ENCODE assay signal across 10 cellular contexts in the genomic region with DNA sequence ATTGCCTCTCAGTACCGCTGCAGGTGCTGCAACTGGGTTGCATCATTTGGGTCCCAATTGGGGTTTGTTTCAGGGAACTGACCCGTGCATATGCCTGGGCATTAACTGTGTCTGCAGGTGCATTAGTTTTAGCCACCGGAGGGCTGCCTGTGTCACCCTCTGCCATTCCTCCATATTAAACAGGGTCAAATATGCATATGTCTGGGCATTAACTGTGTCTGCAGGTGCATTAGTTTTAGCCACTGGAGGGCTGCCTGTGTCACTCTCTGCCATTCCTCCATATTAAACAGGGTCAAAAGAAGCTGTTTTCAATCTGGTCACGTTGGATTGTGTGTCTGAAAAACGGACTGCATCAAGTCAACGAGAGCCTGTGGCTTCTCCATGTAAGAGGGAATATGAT.
DNase-seq lines count a peak whose midpoint lies in the region; ATAC-seq and TF ChIP-seq lines count a peak whose summit lies in the region.
"Had no signal": no experiment of that assay in that cellular context is flagged by ENCODE, and none has a peak within 500 bp of the region (broad histone marks: within the 10 kb centered on the region; RNA-seq: fewer than 3 reads in every experiment).

No MANE protein-coding gene starts in this region.

- POLR2A ChIA-PET in activated CD8-positive, alpha-beta T cell treated with anti-CD3 and anti-CD28 coated beads for 36 hours (lab: Charles Lee): interaction anchor here (2.2 kb wide), 1 partner anchor 12 kb away, joined by 8 read pairs; no protein-coding TSS in a partner anchor

- peaks cover 35% of the 10 kb centered on the region for H3K4me1 Mint-ChIP-seq in activated CD8-positive, alpha-beta T cell treated with anti-CD3 and anti-CD28 coated beads for 36 hours (ENCODE audit: low read depth)
- H3K4me1 Mint-ChIP-seq: H9 had no signal

- CTCF ChIA-PET in activated CD8-positive, alpha-beta T cell treated with anti-CD3 and anti-CD28 coated beads for 36 hours (lab: Charles Lee): interaction anchor here (0.9 to 17.0 kb wide), 6 partner anchors 12 to 43 kb away, joined by 3 to 298 read pairs (median 7); no protein-coding TSS in a partner anchor

- peaks cover 42 to 77% (median 67%) of the 10 kb centered on the region in 10 experiments for H3K4me1 ChIP-seq in BLaER1 treated with 17β-estradiol and CSF1 and Interleukin-3, amounts not matched to agents 10 nM and 100 nM
- H3K4me1 ChIP-seq in muscle layer of duodenum (ENCODE audit: control insufficient read depth in 1 of 2, insufficient read depth in 2 of 2, low read length in 2 of 2) (no peaks in the 10 kb centered on the region), sigmoid colon (no peaks in the 10 kb centered on the region)

- intact Hi-C loops in activated CD8-positive, alpha-beta T cell treated with anti-CD3 and anti-CD28 coated beads for 36 hours (cut with micrococcal nuclease): no loop called here
- intact Hi-C loops in sigmoid colon (cut with DNase I): no loop called here

- no peak for ATAC-seq in activated CD8-positive, alpha-beta T cell treated with anti-CD3 and anti-CD28 coated beads for 36 hours

- no peaks in the 10 kb centered on the region; a peak in 1 of 22 replicates for H3K27me3 ChIP-seq in BLaER1 treated with 17β-estradiol and CSF1 and Interleukin-3, amounts not matched to agents 10 nM and 100 nM
- H3K27me3 ChIP-seq in muscle layer of duodenum (ENCODE audit: low read depth, low read length): no peaks in the 10 kb centered on the region
- peaks cover 0 to 14% (median 8%) of the 10 kb centered on the region in 3 donors for H3K27me3 ChIP-seq in sigmoid colon

- H3K36me3 Mint-ChIP-seq in activated CD8-positive, alpha-beta T cell treated with anti-CD3 and anti-CD28 coated beads for 36 hours (ENCODE audit: low read depth): no peaks in the 10 kb centered on the region

- H3K27ac ChIP-seq in BLaER1 treated with 17β-estradiol and CSF1 and Interleukin-3, amounts not matched to agents 10 nM and 100 nM: peak overlapping the region in 8 of 11 experiments; percentile 87 to 97 (median 96); a peak in 16 of 22 replicates
- H3K27ac ChIP-seq in muscle layer of duodenum (ENCODE audit: low read length) (no peak overlapping the region), sigmoid colon (no peak overlapping the region)

- H3K9me3 Mint-ChIP-seq in activated CD8-positive, alpha-beta T cell treated with anti-CD3 and anti-CD28 coated beads for 36 hours: no peaks in the 10 kb centered on the region

- H3K4me2 ChIP-seq in BLaER1 treated with 17β-estradiol and CSF1 and Interleukin-3, amounts not matched to agents 10 nM and 100 nM: peak overlapping the region; percentile 92 to 99 (median 95)

- WGBS in sigmoid colon, 2 donors: 26 to 41% methylated on average over 6 of the region's 6 CpGs

- TF ChIP-seq CTCF in GM12874 (IDR thresholded peaks at IDR 0.05; ENCODE audit: insufficient read depth, low read depth, low read length) (peak; percentile 36; the same call in 1 of the 2 replicates), sigmoid colon (IDR thresholded peaks at IDR 0.05) (no peak)
- no peak for TF ChIP-seq CTCF in activated CD8-positive, alpha-beta T cell treated with anti-CD3 and anti-CD28 coated beads for 36 hours (IDR thresholded peaks at IDR 0.05)

- peak overlapping the region in 9 of 11 experiments; percentile 82 to 94 (median 90); a peak in 17 of 22 replicates for H3K9ac ChIP-seq in BLaER1 treated with 17β-estradiol and CSF1 and Interleukin-3, amounts not matched to agents 10 nM and 100 nM

- peak overlapping the region; percentile 69 to 86 (median 73) for H3K4me3 ChIP-seq in BLaER1 treated with 17β-estradiol and CSF1 and Interleukin-3, amounts not matched to agents 10 nM and 100 nM
- H3K4me3 ChIP-seq in muscle layer of duodenum (ENCODE audit: low read depth in 1 of 2, low read length in 2 of 2): peak overlapping the region; percentile 57 to 64
- H3K4me3 ChIP-seq in sigmoid colon: peak overlapping the region in 1 of 4 donors; percentile 34

- no peak for TF ChIP-seq EP300 in sigmoid colon (IDR thresholded peaks at IDR 0.05)

- 0 out of 22 replicates have a peak, but pooled peaks cover 0 to 4% (median 0%) of the 10 kb centered on the region in 11 experiments for H4K20me1 ChIP-seq in BLaER1 treated with 17β-estradiol and CSF1 and Interleukin-3, amounts not matched to agents 10 nM and 100 nM

- H3K36me3 ChIP-seq in BLaER1 treated with 17β-estradiol and CSF1 and Interleukin-3, amounts not matched to agents 10 nM and 100 nM: no peaks in the 10 kb centered on the region
- H3K36me3 ChIP-seq in muscle layer of duodenum (ENCODE audit: control insufficient read depth in 1 of 2, insufficient read depth in 2 of 2, low read length in 2 of 2) (no peaks in the 10 kb centered on the region), sigmoid colon (no peaks in the 10 kb centered on the region)

- no peak overlapping the region for H3K27ac Mint-ChIP-seq in activated CD8-positive, alpha-beta T cell treated with anti-CD3 and anti-CD28 coated beads for 36 hours
- H3K27ac Mint-ChIP-seq: H9 had no signal

- H3K27me3 Mint-ChIP-seq in activated CD8-positive, alpha-beta T cell treated with anti-CD3 and anti-CD28 coated beads for 36 hours: no peaks in the 10 kb centered on the region

- H3K9me3 ChIP-seq in BLaER1 treated with 17β-estradiol and CSF1 and Interleukin-3, amounts not matched to agents 10 nM and 100 nM (replicated peaks in 1 of 11): no peaks in the 10 kb centered on the region
- H3K9me3 ChIP-seq in muscle layer of duodenum (ENCODE audit: control insufficient read depth in 1 of 2, low read length in 2 of 2): no peaks in the 10 kb centered on the region
- no peaks in the 10 kb centered on the region for H3K9me3 ChIP-seq in sigmoid colon

- H3K4me3 Mint-ChIP-seq in activated CD8-positive, alpha-beta T cell treated with anti-CD3 and anti-CD28 coated beads for 36 hours: peak overlapping the region; percentile 86
- H3K4me3 Mint-ChIP-seq: H9 had no signal

- DNase-seq in activated CD8-positive, alpha-beta T cell treated with anti-CD3 and anti-CD28 coated beads for 36 hours: no peak
- no peak for DNase-seq in NCI-H1105 (lab: John Stamatoyannopoulos, UW)
- DNase-seq in sigmoid colon: no peak
- DNase-seq in AG20443 (ENCODE audit: low spot score): no peak
- no peak for DNase-seq in mucosa of gallbladder (ENCODE audit: low spot score)
- DNase-seq: activated gamma-delta T cell, H9 had no signal

- no peak for TF ChIP-seq POLR2A in sigmoid colon (IDR thresholded peaks at IDR 0.05)

Comparison
In these comparisons a context has a peak if more than half of its experiments do, and no peak if none do; other contexts are left out.
1. H3K27ac ChIP-seq: peak in BLaER1 treated with 17β-estradiol and CSF1 and Interleukin-3, amounts not matched to agents 10 nM and 100 nM (8 of 11); none in muscle layer of duodenum (single experiment) and sigmoid colon (0 of 4).